In the genomic region with DNA sequence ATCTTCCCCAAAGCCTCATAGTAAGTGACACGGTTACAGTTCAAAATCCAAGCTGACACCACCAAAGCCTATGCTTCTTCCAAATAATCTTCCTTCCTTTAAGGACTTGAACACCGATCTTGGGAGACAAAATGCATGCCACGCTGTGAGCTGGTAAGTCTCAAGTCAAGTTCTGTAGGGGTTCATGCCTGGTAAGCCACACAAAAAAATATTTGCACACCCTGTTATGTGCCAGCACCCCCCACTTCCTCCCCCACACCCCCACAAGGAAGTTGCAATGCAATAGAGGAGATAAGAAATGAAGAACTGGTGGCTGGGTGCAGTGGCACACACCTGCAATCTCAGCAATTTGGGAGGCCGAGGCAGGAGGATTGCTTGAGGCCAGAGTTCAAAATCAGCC, we compare ENCODE assay signal across 22 cellular contexts. TPM values are rescaled to one million over a fixed set of nuclear protein-coding genes. Genes with fewer than 3 reads are reported as not detected.
DNase-seq lines count a peak whose midpoint lies in the region; ATAC-seq and TF ChIP-seq lines count a peak whose summit lies in the region.
"Had no signal": no experiment of that assay in that cellular context is flagged by ENCODE, and none has a peak within 500 bp of the region (broad histone marks: within the 10 kb centered on the region; RNA-seq: fewer than 3 reads in every experiment).

No MANE protein-coding gene starts in this region.

- TF ChIP-seq POLR2A in IMR-90 (IDR thresholded peaks at IDR 0.05; ENCODE audit: low read depth, low read length) = no peak

- H3K27me3 ChIP-seq in IMR-90 (ENCODE audit: control insufficient read depth, insufficient read depth, low read length) (peaks cover 8% of the 10 kb centered on the region), neural progenitor cell (peaks cover 65% of the 10 kb centered on the region)
- H3K27me3 ChIP-seq: ascending aorta had no signal

- no peak overlapping the region for H2BK15ac ChIP-seq in IMR-90 (ENCODE audit: low read depth, low read length)

- 80% methylated on average over 1 of the region's 4 CpGs; no CpG with 5 or more reads in 1 of the 2 experiments for WGBS in IMR-90 (ENCODE audit: extremely low coverage in 2 of 2, insufficient read length in 1 of 2), 2 experiments

- dilution Hi-C loops in IMR-90 (cut with HindIII; ENCODE audit: low sequenced_read_pairs, unreplicated experiment) = no loop called here

- no peak overlapping the region for H4K8ac ChIP-seq in IMR-90 (ENCODE audit: low read depth in 2 of 2, low read length in 2 of 2)

- H2AFZ ChIP-seq in IMR-90 (replicated peaks; ENCODE audit: low read length, poor library complexity) (no peak overlapping the region), neural progenitor cell (replicated peaks) (no peak overlapping the region)

- H3K79me2 ChIP-seq in neural progenitor cell (ENCODE audit: low read depth) = no peaks in the 10 kb centered on the region

- H3K23ac ChIP-seq in IMR-90 (ENCODE audit: low read depth, low read length) = no peak overlapping the region

- TF ChIP-seq CTCF in IMR-90 (conservative IDR thresholded peaks at IDR 0.05; ENCODE audit: low read depth, low read length) (no peak), neural progenitor cell (IDR thresholded peaks at IDR 0.05) (no peak)

- H3K9ac ChIP-seq in IMR-90 (ENCODE audit: low read depth, low read length) (no peak overlapping the region), neural progenitor cell (no peak overlapping the region)

- CTCF ChIA-PET in IMR-90 (lab: Yijun Ruan, JAX) (interaction anchor here (1.0 to 1.5 kb wide), 3 partner anchors 25 to 55 kb away, joined by 3 to 5 read pairs (median 3); no protein-coding TSS in a partner anchor), T-cell (lab: Charles Lee) (interaction anchor here (0.7 to 1.1 kb wide), 4 partner anchors 28 to 181 kb away, joined by 3 to 5 read pairs (median 4); no protein-coding TSS in a partner anchor)

- H3K4me1 ChIP-seq in IMR-90 (ENCODE audit: control insufficient read depth, insufficient read depth, low read length) = peaks cover 13% of the 10 kb centered on the region
- H3K4me1 ChIP-seq in neural progenitor cell = peaks cover 30% of the 10 kb centered on the region

- H3K4me3 ChIP-seq in IMR-90 (ENCODE audit: insufficient read depth, low read depth, low read length) = no peak overlapping the region
- H3K4me3 ChIP-seq in neural progenitor cell = no peak overlapping the region
- H3K4me3 ChIP-seq: ascending aorta, skin epidermis had no signal

- no peak for TF ChIP-seq RAD21 in IMR-90 (IDR thresholded peaks at IDR 0.05; ENCODE audit: low read length)

- 0 out of 2 replicates have a peak, but pooled peaks cover 3% of the 10 kb centered on the region for H3K9me1 ChIP-seq in IMR-90 (ENCODE audit: insufficient read depth, low read length)

- H2BK20ac ChIP-seq in IMR-90 (ENCODE audit: low read depth, low read length) = 0 out of 2 replicates have a peak overlapping the region, but pooled peaks have one; percentile 27

- no TSS peak for BruUV-seq in IMR-90 (replicated peaks; lab: Mats Ljungman, UMichigan)

- ATAC-seq in IMR-90 (ENCODE audit: low read depth) (no peak), T-cell (replicated peaks in 1 of 4) (peak; percentile 32 to 46 (median 40))
- ATAC-seq: HCT116, left ventricle myocardium superior, natural killer cell, PC-3 had no signal

- H3K4me2 ChIP-seq in IMR-90 (ENCODE audit: low read depth, low read length) = no peak overlapping the region
- H3K4me2 ChIP-seq in neural progenitor cell = no peak overlapping the region

- H3K4ac ChIP-seq in IMR-90 (ENCODE audit: low read depth, low read length) = no peak overlapping the region

- H4K20me1 ChIP-seq in IMR-90 (ENCODE audit: insufficient read depth, low read length) (no peaks in the 10 kb centered on the region), neural progenitor cell (ENCODE audit: low read depth) (peaks cover 19% of the 10 kb centered on the region)

- H3K36me3 ChIP-seq in IMR-90 (ENCODE audit: control insufficient read depth, insufficient read depth, low read length) (no peaks in the 10 kb centered on the region), neural progenitor cell (no peaks in the 10 kb centered on the region)
- H3K36me3 ChIP-seq: ascending aorta had no signal

- no peaks in the 10 kb centered on the region for H3K9me3 ChIP-seq in IMR-90 (ENCODE audit: control insufficient read depth, insufficient read depth, low read length)
- no peaks in the 10 kb centered on the region for H3K9me3 ChIP-seq in neural progenitor cell (ENCODE audit: low read depth)
- H3K9me3 ChIP-seq: ascending aorta had no signal

- DNase-seq in activated T-cell treated with anti-CD3 and anti-CD28 coated beads, Interleukin-2, amount 50 U/mL, for 1 hour = peak; percentile 24
- no peak for DNase-seq in activated T-cell treated with anti-CD3 and anti-CD28 coated beads for 4 hours
- no peak for DNase-seq in IMR-90
- peak in 24 of 34 experiments; percentile 24 to 68 (median 44) for DNase-seq in T-cell
- no peak for DNase-seq in neural progenitor cell (ENCODE audit: low spot score)
- no peak for DNase-seq in kidney glomerular epithelial cell (lab: John Stamatoyannopoulos, UW)
- DNase-seq in D341Med (ENCODE audit: low spot score) = no peak
- DNase-seq: activated CD4-positive, CD25-positive, alpha-beta regulatory T cell treated with anti-CD3 and anti-CD28 coated beads, Interleukin-2, amount 50 U/mL, for 72 hours; activated gamma-delta T cell; DMS 273 treated with DMSO at 0.1 percent for 48 hours; Karpas-422; left ventricle myocardium superior; natural killer cell; Right ventricle myocardium superior had no signal

- H3K27ac Mint-ChIP-seq in T-cell (peak overlapping the region; percentile 98 to 99), neural progenitor cell (no peak overlapping the region)
- H3K27ac Mint-ChIP-seq: natural killer cell had no signal

- in situ Hi-C loops in IMR-90 (cut with MboI; ENCODE audit: low sequenced_read_pairs) = loop anchor here (10.0 to 25.0 kb wide), 2 partner anchors 176 to 338 kb away; no protein-coding TSS in a partner anchor

- H3K18ac ChIP-seq in IMR-90 (ENCODE audit: low read depth, low read length) = no peak overlapping the region

- intact Hi-C loops in IMR-90 (cut with micrococcal nuclease) = loop anchor here (10.0 kb wide), 1 partner anchor 754 kb away; no protein-coding TSS in a partner anchor

- H3K4me3 Mint-ChIP-seq in T-cell = peak overlapping the region; percentile 36 to 94 (median 67)
- peak overlapping the region; percentile 39 for H3K4me3 Mint-ChIP-seq in neural progenitor cell
- H3K4me3 Mint-ChIP-seq: central memory CD8-positive, alpha-beta T cell; natural killer cell had no signal

- 0 out of 2 replicates have a peak overlapping the region, but pooled peaks have one; percentile 28 for H2AK5ac ChIP-seq in IMR-90 (ENCODE audit: low read depth, low read length)

- H3K56ac ChIP-seq in IMR-90 (ENCODE audit: extremely low read depth, insufficient read depth, low read length) = no peak overlapping the region

- H3K9me3 Mint-ChIP-seq in T-cell = no peaks in the 10 kb centered on the region
- H3K9me3 Mint-ChIP-seq in neural progenitor cell = no peaks in the 10 kb centered on the region
- H3K9me3 Mint-ChIP-seq: central memory CD8-positive, alpha-beta T cell; mesothelial cell of epicardium; natural killer cell had no signal

- peaks cover 41% of the 10 kb centered on the region for H3F3A ChIP-seq in neural progenitor cell (ENCODE audit: low read depth)

- no peak overlapping the region for H2BK120ac ChIP-seq in IMR-90 (ENCODE audit: low read depth, low read length)

- H4K5ac ChIP-seq in IMR-90 (ENCODE audit: low read depth, low read length) = no peak overlapping the region

- no peak overlapping the region for H2BK5ac ChIP-seq in IMR-90 (ENCODE audit: low read depth, low read length, poor library complexity, severe bottlenecking)

- no peak overlapping the region for H3K14ac ChIP-seq in IMR-90 (replicated peaks; ENCODE audit: low read depth, low read length)

- no peak overlapping the region; the same call in 1 of the 2 replicates for H4K91ac ChIP-seq in IMR-90 (ENCODE audit: insufficient read depth, low read depth, low read length)

- H3K36me3 Mint-ChIP-seq in T-cell = no peaks in the 10 kb centered on the region
- no peaks in the 10 kb centered on the region for H3K36me3 Mint-ChIP-seq in neural progenitor cell
- H3K36me3 Mint-ChIP-seq: mesothelial cell of epicardium, natural killer cell had no signal

- no peak overlapping the region for H2AK9ac ChIP-seq in IMR-90 (replicated peaks; ENCODE audit: low read depth, low read length, poor library complexity)

- H3K79me1 ChIP-seq in IMR-90 (ENCODE audit: low read depth in 1 of 2, low read length in 2 of 2) = 0 out of 4 replicates have a peak, but pooled peaks cover 0 to 6% of the 10 kb centered on the region in 2 experiments

- H3K4me1 Mint-ChIP-seq in T-cell (peaks cover 72 to 80% (median 74%) of the 10 kb centered on the region in 3 donors), neural progenitor cell (peaks cover 51% of the 10 kb centered on the region)

- POLR2A ChIA-PET in IMR-90 (lab: Charles Lee; ENCODE audit: unreplicated experiment) (no interaction called here), T-cell (lab: Charles Lee) (interaction anchor here in 1 of 2 donors (0.5 kb wide), 1 partner anchor 16 kb away, joined by 3 read pairs; no protein-coding TSS in a partner anchor)

- H3K27me3 Mint-ChIP-seq in T-cell (peaks cover 5 to 32% of the 10 kb centered on the region in 2 donors), neural progenitor cell (ENCODE audit: insufficient read depth, low read depth) (peaks cover 12% of the 10 kb centered on the region)

- no peak overlapping the region for H3K27ac ChIP-seq in IMR-90 (ENCODE audit: insufficient read depth, low read length)
- no peak overlapping the region for H3K27ac ChIP-seq in neural progenitor cell
- H3K27ac ChIP-seq: ascending aorta, C4-2B, skin epidermis had no signal

TF ChIP-seq in IMR-90, 13 proteins besides CTCF, POLR2A, EP300 and RAD21 (continues in another document):
- TF ChIP-seq RFX5 (IDR thresholded peaks at IDR 0.05; ENCODE audit: low read depth, low read length) (no peak), BHLHE40 (IDR thresholded peaks at IDR 0.05; ENCODE audit: low read depth, low read length) (no peak), MXI1 (IDR thresholded peaks at IDR 0.05; ENCODE audit: borderline replicate concordance, low read depth, low read length) (no peak), CEBPB (IDR thresholded peaks at IDR 0.05; ENCODE audit: low read depth, low read length) (no peak)

RNA-seq across cellular contexts. Expression of a gene that starts 5.6 kb away (rescaled TPM):
- 11.7 and 13.1 TPM in 2 replicates for total RNA-seq in IMR-90 (2012; rRNA removed)
- polyA plus RNA-seq in IMR-90 (2012; rRNA removed) = 13.1 and 16.3 TPM in 2 replicates
- 13.5 and 24.3 TPM in 2 replicates for polyA plus RNA-seq in IMR-90 (2012; cell fraction: cytosol; rRNA removed)
- 4.8 and 13.7 TPM in 2 replicates for polyA plus RNA-seq in IMR-90 (2012; cell fraction: nucleus; rRNA removed; ENCODE audit: low replicate concordance)
- 10 to 100 TPM in 4 of 5 donors, 1 to 10 TPM in 1; 9.2 to 82.3 (median 64.6) TPM for total RNA-seq in T-cell
- total RNA-seq in neural progenitor cell (ENCODE audit: low replicate concordance) = 0.34 and 2.4 TPM in 2 replicates
- total RNA-seq: ascending aorta, osteocyte had no signal

Comparison
In these comparisons a context has a peak if more than half of its experiments do, and no peak if none do; other contexts are left out.
1. DNase-seq: peak in activated T-cell treated with anti-CD3 and anti-CD28 coated beads, Interleukin-2, amount 50 U/mL, for 1 hour (single experiment) and T-cell (24 of 34); none in activated T-cell treated with anti-CD3 and anti-CD28 coated beads for 4 hours (single experiment), IMR-90 (single experiment), neural progenitor cell (single experiment), kidney glomerular epithelial cell (single experiment) and D341Med (single experiment).